14 cellular contexts compared by ENCODE assay signal in the genomic region with DNA sequence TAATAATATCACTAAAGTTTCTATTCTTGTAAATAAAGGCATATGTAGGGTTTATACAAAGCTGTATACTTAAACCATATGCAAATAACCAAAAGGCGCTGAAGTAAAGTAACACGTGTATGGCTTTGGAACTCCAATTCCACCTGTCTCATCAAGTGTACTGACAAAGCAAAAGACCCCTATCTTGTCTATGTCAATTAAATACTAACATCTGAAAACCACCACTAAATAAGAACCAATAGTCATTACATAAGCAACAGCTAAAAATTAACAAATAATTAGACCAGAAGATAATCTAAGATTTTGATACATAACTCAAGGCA.
DNase-seq lines count a peak whose midpoint lies in the region; ATAC-seq and TF ChIP-seq lines count a peak whose summit lies in the region.
"Had no signal": no experiment of that assay in that cellular context is flagged by ENCODE, and none has a peak within 500 bp of the region (broad histone marks: within the 10 kb centered on the region; RNA-seq: fewer than 3 reads in every experiment).

No MANE protein-coding gene starts in this region.

- peak overlapping the region in 4 of 6 donors; percentile 25 to 63 (median 44) for H3K27ac Mint-ChIP-seq in immature natural killer cell
- H3K27ac Mint-ChIP-seq in CD8-positive, alpha-beta T cell, result no peak overlapping the region
- H3K27ac Mint-ChIP-seq: T-helper 1 cell treated with Interleukin-12 subunit alpha and Interleukin-12 subunit beta and Interleukin-4 antibody, amounts not matched to agents 30 μg/mL and 1 μg/mL, for 36 hours had no signal

- H3K4me3 Mint-ChIP-seq in immature natural killer cell, result no peak overlapping the region
- H3K4me3 Mint-ChIP-seq in CD8-positive, alpha-beta T cell, result no peak overlapping the region
- H3K4me3 Mint-ChIP-seq: T-helper 1 cell treated with Interleukin-12 subunit alpha and Interleukin-12 subunit beta and Interleukin-4 antibody, amounts not matched to agents 30 μg/mL and 1 μg/mL, for 36 hours had no signal

- H3K9me3 ChIP-seq in left ventricle myocardium inferior (replicated peaks) (no peaks in the 10 kb centered on the region), OCI-LY1 (ENCODE audit: low read length) (no peaks in the 10 kb centered on the region)
- H3K9me3 ChIP-seq in CD8-positive, alpha-beta T cell (ENCODE audit: low read length), result no peaks in the 10 kb centered on the region

- H3K36me3 Mint-ChIP-seq in immature natural killer cell, result no peaks in the 10 kb centered on the region
- H3K36me3 Mint-ChIP-seq in CD8-positive, alpha-beta T cell, result peaks cover 11% of the 10 kb centered on the region

- peak overlapping the region; percentile 5 for H3K27ac ChIP-seq in left ventricle myocardium inferior (replicated peaks)
- peak overlapping the region; percentile 95 for H3K27ac ChIP-seq in OCI-LY1 (ENCODE audit: low read depth, low read length, poor library complexity, severe bottlenecking)
- no peak overlapping the region for H3K27ac ChIP-seq in CD8-positive, alpha-beta T cell (ENCODE audit: low read depth, low read length)

- ATAC-seq in left ventricle myocardium superior (no peak), HG03097 (IDR thresholded peaks at IDR 0.05; ENCODE audit: low FRiP score, unreplicated experiment) (no peak), GM19463 (IDR thresholded peaks at IDR 0.05; ENCODE audit: unreplicated experiment) (no peak)
- ATAC-seq in CD8-positive, alpha-beta T cell, result no peak

- TF ChIP-seq CTCF in left ventricle myocardium inferior (IDR thresholded peaks at IDR 0.05; ENCODE audit: borderline replicate concordance) (no peak), OCI-LY1 (IDR thresholded peaks at IDR 0.05; ENCODE audit: low read length) (no peak)
- TF ChIP-seq CTCF in CD8-positive, alpha-beta T cell (IDR thresholded peaks at IDR 0.05), result no peak

- no peaks in the 10 kb centered on the region for H3K9me2 ChIP-seq in OCI-LY1 (ENCODE audit: low read depth, low read length)

- H3K4me3 ChIP-seq in left ventricle myocardium inferior (no peak overlapping the region), OCI-LY1 (ENCODE audit: low read depth, low read length, poor library complexity, severe bottlenecking) (peak overlapping the region; percentile 39)
- no peak overlapping the region for H3K4me3 ChIP-seq in CD8-positive, alpha-beta T cell (ENCODE audit: low read depth, low read length)

- H2AFZ ChIP-seq in OCI-LY1 (ENCODE audit: low read length), result no peak overlapping the region

- H3K36me3 ChIP-seq in left ventricle myocardium inferior (peaks cover 7% of the 10 kb centered on the region), OCI-LY1 (ENCODE audit: insufficient read depth, low read length) (peaks cover 18% of the 10 kb centered on the region)
- no peaks in the 10 kb centered on the region for H3K36me3 ChIP-seq in CD8-positive, alpha-beta T cell (ENCODE audit: insufficient read depth, low read length)

- CTCF ChIA-PET in CD8-positive, alpha-beta T cell (lab: Charles Lee), result interaction anchor here (1.7 kb wide), 1 partner anchor 364 kb away, joined by 7 read pairs; no protein-coding TSS in a partner anchor

- no peaks in the 10 kb centered on the region for H3K27me3 ChIP-seq in left ventricle myocardium inferior (ENCODE audit: low read depth)
- H3K27me3 ChIP-seq in OCI-LY1 (ENCODE audit: insufficient read depth, low read length), result no peaks in the 10 kb centered on the region
- no peaks in the 10 kb centered on the region for H3K27me3 ChIP-seq in CD8-positive, alpha-beta T cell (ENCODE audit: insufficient read depth, low read length)

- H3K4me1 Mint-ChIP-seq in immature natural killer cell, result peaks cover 41 to 70% of the 10 kb centered on the region in 2 donors
- peaks cover 59% of the 10 kb centered on the region for H3K4me1 Mint-ChIP-seq in CD8-positive, alpha-beta T cell (ENCODE audit: low read depth)

- peaks cover 90% of the 10 kb centered on the region for H3K79me2 ChIP-seq in OCI-LY1 (ENCODE audit: insufficient read depth, low read length)

- POLR2A ChIA-PET in CD8-positive, alpha-beta T cell (lab: Charles Lee), result interaction anchor here (1.0 kb wide), 1 partner anchor 13 kb away, joined by 3 read pairs; no protein-coding TSS in a partner anchor

- H3K27me3 Mint-ChIP-seq in immature natural killer cell (ENCODE audit: low read depth in 3 of 3), result peaks cover 0 to 5% (median 0%) of the 10 kb centered on the region in 3 donors
- no peaks in the 10 kb centered on the region for H3K27me3 Mint-ChIP-seq in CD8-positive, alpha-beta T cell (ENCODE audit: low read depth)
- H3K27me3 Mint-ChIP-seq: CD4-positive, CD25-positive, alpha-beta regulatory T cell had no signal

- H3K9ac ChIP-seq in OCI-LY1 (ENCODE audit: low read length), result peak overlapping the region; percentile 49

- H3K4me1 ChIP-seq in left ventricle myocardium inferior (peaks cover 59% of the 10 kb centered on the region), OCI-LY1 (ENCODE audit: insufficient read depth, low read length, severe bottlenecking) (peaks cover 80% of the 10 kb centered on the region)
- peaks cover 16% of the 10 kb centered on the region for H3K4me1 ChIP-seq in CD8-positive, alpha-beta T cell (ENCODE audit: insufficient read depth, low read length)

- DNase-seq in left ventricle myocardium inferior (no peak), left ventricle myocardium superior (no peak), immature natural killer cell (no peak)
- no peak for DNase-seq in CD8-positive, alpha-beta T cell
- DNase-seq: CD4-positive, CD25-positive, alpha-beta regulatory T cell; DMS79 treated with DMSO at 0.1 percent for 48 hours; KG1; NCI-H2171 treated with DMSO at 0.1 percent for 48 hours; NCI-H524 treated with DMSO at 0.1 percent for 48 hours; Right ventricle myocardium superior had no signal

- H4K20me1 ChIP-seq in OCI-LY1 (ENCODE audit: insufficient read depth, low read length), result no peaks in the 10 kb centered on the region

- intact Hi-C loops in left ventricle myocardium inferior (cut with micrococcal nuclease) (no loop called here), left ventricle myocardium superior (cut with micrococcal nuclease) (no loop called here)
- intact Hi-C loops in CD8-positive, alpha-beta T cell (cut with DNase I, micrococcal nuclease), result loop anchor here in 1 of 2 experiments (5.0 kb wide), 1 partner anchor 85 kb away; no protein-coding TSS in a partner anchor

- H3K4me2 ChIP-seq in OCI-LY1 (ENCODE audit: low read length), result peak overlapping the region; percentile 66

- peaks cover 15% of the 10 kb centered on the region for H3F3A ChIP-seq in OCI-LY1 (ENCODE audit: insufficient read depth, low read length)

- no peaks in the 10 kb centered on the region for H3K9me3 Mint-ChIP-seq in immature natural killer cell
- no peaks in the 10 kb centered on the region for H3K9me3 Mint-ChIP-seq in CD8-positive, alpha-beta T cell
- H3K9me3 Mint-ChIP-seq: T-helper 1 cell treated with Interleukin-12 subunit alpha and Interleukin-12 subunit beta and Interleukin-4 antibody, amounts not matched to agents 30 μg/mL and 1 μg/mL, for 36 hours had no signal
